Comparison of ENCODE assay signal across 9 cellular contexts in the genomic region with DNA sequence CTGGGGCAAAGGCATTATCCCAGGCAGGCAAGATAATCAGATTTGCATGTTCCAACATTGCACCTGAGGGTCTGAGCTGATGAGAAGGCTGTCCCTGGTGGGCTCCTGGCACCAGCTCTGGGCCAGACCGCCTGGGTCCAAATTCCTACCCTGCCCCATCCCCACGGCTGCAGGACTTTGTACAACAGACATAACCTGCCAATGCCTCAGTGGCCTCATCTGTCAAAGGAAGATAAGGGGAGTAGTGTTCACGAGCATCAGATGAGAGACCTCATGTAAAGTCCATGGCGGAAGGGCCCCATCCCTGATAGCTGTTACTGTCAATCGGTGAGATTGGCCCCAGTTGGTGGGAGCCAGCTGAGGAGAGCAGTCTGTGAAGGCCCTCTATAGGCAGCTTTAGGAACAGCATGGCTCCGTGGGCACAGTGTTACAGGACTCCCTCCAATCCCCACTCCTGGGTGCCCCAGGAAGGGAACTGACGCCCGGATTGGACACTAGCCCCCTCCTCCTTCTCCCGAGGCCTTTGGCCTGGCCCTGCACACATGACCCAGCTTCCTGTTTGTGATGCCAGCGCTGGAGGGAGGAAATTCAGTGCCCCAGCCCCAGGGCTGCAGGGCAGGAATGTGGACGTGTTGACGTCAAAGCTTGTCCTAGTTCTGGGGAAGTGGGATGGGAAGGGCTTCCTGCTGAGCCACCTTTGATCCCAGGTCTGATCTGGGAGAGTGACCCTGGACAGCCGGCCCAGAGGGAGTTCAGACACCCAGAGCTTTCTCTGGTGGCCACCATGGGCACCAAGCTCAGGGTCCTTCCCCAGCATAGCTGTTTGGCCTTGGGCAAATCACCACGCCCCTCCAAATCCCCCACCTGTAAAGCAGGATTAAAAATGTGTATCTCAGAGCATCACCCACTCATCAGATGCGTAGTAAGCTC. TPM values are rescaled to one million over a fixed set of nuclear protein-coding genes. Genes with fewer than 3 reads are reported as not detected.
A peak's percentile ranks its signal among the peaks of the same experiment; 100 is the strongest.
DNase-seq lines count a peak whose midpoint lies in the region; ATAC-seq and TF ChIP-seq lines count a peak whose summit lies in the region.
"Had no signal": no experiment of that assay in that cellular context is flagged by ENCODE, and none has a peak within 500 bp of the region (broad histone marks: within the 10 kb centered on the region; RNA-seq: fewer than 3 reads in every experiment).

No MANE protein-coding gene starts in this region.

- H3K27ac ChIP-seq in BLaER1 treated with 17β-estradiol and CSF1 and Interleukin-3, amounts not matched to agents 10 nM and 100 nM = peak overlapping the region in 8 of 11 experiments; percentile 2 to 60 (median 23); a peak in 12 of 22 replicates
- H3K27ac ChIP-seq in HL-60 (replicated peaks) (no peak overlapping the region), RWPE1 (peak overlapping the region; percentile 74), osteoblast (ENCODE audit: low read depth, low read length) (peak overlapping the region; percentile 43), temporal lobe (ENCODE audit: low read depth, low read length) (peak overlapping the region; percentile 52)
- H3K27ac ChIP-seq: SK-N-MC had no signal

- CTCF ChIA-PET in RWPE1 (lab: Yijun Ruan, JAX) = interaction anchor here (0.5 to 5.0 kb wide), 40 partner anchors 8 to 1447 kb away, joined by 3 to 138 read pairs (median 4); a partner anchor contains a TSS

- H3K4me2 ChIP-seq in BLaER1 treated with 17β-estradiol and CSF1 and Interleukin-3, amounts not matched to agents 10 nM and 100 nM = peak overlapping the region; percentile 24 to 81 (median 50)
- H3K4me2 ChIP-seq in osteoblast (ENCODE audit: insufficient read depth, low read length) = no peak overlapping the region

- H3K79me2 ChIP-seq in osteoblast (ENCODE audit: insufficient read depth, low read length) = no peaks in the 10 kb centered on the region

- H3K27me3 ChIP-seq in BLaER1 treated with 17β-estradiol and CSF1 and Interleukin-3, amounts not matched to agents 10 nM and 100 nM = no peaks in the 10 kb centered on the region
- H3K27me3 ChIP-seq in HL-60 (ENCODE audit: insufficient read depth, poor library complexity, severe bottlenecking) (peaks cover 3% of the 10 kb centered on the region), osteoblast (ENCODE audit: insufficient read depth, low read length) (no peaks in the 10 kb centered on the region)

- no peak overlapping the region for H3K4me3 ChIP-seq in BLaER1 treated with 17β-estradiol and CSF1 and Interleukin-3, amounts not matched to agents 10 nM and 100 nM
- H3K4me3 ChIP-seq in HL-60 (replicated peaks; ENCODE audit: insufficient read depth, low read length) (no peak overlapping the region), osteoblast (ENCODE audit: insufficient read depth, low read length) (no peak overlapping the region)
- H3K4me3 ChIP-seq: SK-N-MC had no signal

- peak overlapping the region; percentile 73 for H2AFZ ChIP-seq in osteoblast (ENCODE audit: low read length)

- no peaks in the 10 kb centered on the region for H3K9me3 ChIP-seq in BLaER1 treated with 17β-estradiol and CSF1 and Interleukin-3, amounts not matched to agents 10 nM and 100 nM (replicated peaks in 1 of 11)
- no peaks in the 10 kb centered on the region for H3K9me3 ChIP-seq in osteoblast (ENCODE audit: low read depth, low read length)

- POLR2A ChIA-PET in RWPE1 (lab: Yijun Ruan, JAX; ENCODE audit: low non-redundant PET) = interaction anchor here (0.6 to 0.8 kb wide), 2 partner anchors 217 to 227 kb away, joined by 3 read pairs; no protein-coding TSS in a partner anchor

- TF ChIP-seq CTCF in HL-60 (IDR thresholded peaks at IDR 0.05; ENCODE audit: insufficient read depth, low read length) = peak; percentile 96
- peak; percentile 92 for TF ChIP-seq CTCF in RWPE1 (conservative IDR thresholded peaks at IDR 0.05; ENCODE audit: low read depth)
- TF ChIP-seq CTCF in osteoblast (IDR thresholded peaks at IDR 0.05; ENCODE audit: extremely low read depth, low read depth, low read length) = peak; percentile 83

- H4K20me1 ChIP-seq in BLaER1 treated with 17β-estradiol and CSF1 and Interleukin-3, amounts not matched to agents 10 nM and 100 nM = no peaks in the 10 kb centered on the region
- H4K20me1 ChIP-seq in osteoblast (ENCODE audit: insufficient read depth, low read length) = no peaks in the 10 kb centered on the region

- peak; percentile 14 to 53 for DNase-seq in HL-60 (ENCODE audit: low read depth in 1 of 2, low spot score in 1 of 2)
- DNase-seq in RWPE1 (ENCODE audit: low spot score) = peak; percentile 89
- peak; percentile 86 for DNase-seq in activated effector memory CD4-positive, alpha-beta T cell treated with anti-CD3 and anti-CD28 coated beads, Interleukin-2, amount 50 U/mL, for 16 hours
- DNase-seq in foreskin melanocyte = peak; percentile 74
- DNase-seq in osteoblast (ENCODE audit: insufficient read length, low spot score, missing footprints) = peak; percentile 95

- peak overlapping the region in 7 of 11 experiments; percentile 7 to 49 (median 34); a peak in 9 of 22 replicates for H3K9ac ChIP-seq in BLaER1 treated with 17β-estradiol and CSF1 and Interleukin-3, amounts not matched to agents 10 nM and 100 nM

- H3K4me1 ChIP-seq in BLaER1 treated with 17β-estradiol and CSF1 and Interleukin-3, amounts not matched to agents 10 nM and 100 nM = peaks cover 35 to 61% (median 50%) of the 10 kb centered on the region in 10 experiments
- H3K4me1 ChIP-seq in osteoblast (ENCODE audit: insufficient read depth, low read length) = peaks cover 12% of the 10 kb centered on the region

- peak; percentile 65 for ATAC-seq in GM19043 (IDR thresholded peaks at IDR 0.05; ENCODE audit: low read depth, unreplicated experiment)

- H3K36me3 ChIP-seq in BLaER1 treated with 17β-estradiol and CSF1 and Interleukin-3, amounts not matched to agents 10 nM and 100 nM = no peaks in the 10 kb centered on the region
- H3K36me3 ChIP-seq in osteoblast (ENCODE audit: insufficient read depth, low read length) = no peaks in the 10 kb centered on the region

RNA-seq across cellular contexts. Expression of a gene that starts 56.2 kb away (rescaled TPM):
- total RNA-seq in osteoblast (69.2 and 74.6 TPM in 2 replicates), temporal lobe (58.5 TPM)

Comparison
In these comparisons a context has a peak if more than half of its experiments do, and no peak if none do; other contexts are left out.
1. DNase-seq: peak in every context shown above with its lines; median percentile 95 in osteoblast; 89 in RWPE1; 86 in activated effector memory CD4-positive, alpha-beta T cell treated with anti-CD3 and anti-CD28 coated beads, Interleukin-2, amount 50 U/mL, for 16 hours; 74 in foreskin melanocyte; 34 in HL-60.